ENCODE assay signal across 13 cellular contexts in the genomic region with DNA sequence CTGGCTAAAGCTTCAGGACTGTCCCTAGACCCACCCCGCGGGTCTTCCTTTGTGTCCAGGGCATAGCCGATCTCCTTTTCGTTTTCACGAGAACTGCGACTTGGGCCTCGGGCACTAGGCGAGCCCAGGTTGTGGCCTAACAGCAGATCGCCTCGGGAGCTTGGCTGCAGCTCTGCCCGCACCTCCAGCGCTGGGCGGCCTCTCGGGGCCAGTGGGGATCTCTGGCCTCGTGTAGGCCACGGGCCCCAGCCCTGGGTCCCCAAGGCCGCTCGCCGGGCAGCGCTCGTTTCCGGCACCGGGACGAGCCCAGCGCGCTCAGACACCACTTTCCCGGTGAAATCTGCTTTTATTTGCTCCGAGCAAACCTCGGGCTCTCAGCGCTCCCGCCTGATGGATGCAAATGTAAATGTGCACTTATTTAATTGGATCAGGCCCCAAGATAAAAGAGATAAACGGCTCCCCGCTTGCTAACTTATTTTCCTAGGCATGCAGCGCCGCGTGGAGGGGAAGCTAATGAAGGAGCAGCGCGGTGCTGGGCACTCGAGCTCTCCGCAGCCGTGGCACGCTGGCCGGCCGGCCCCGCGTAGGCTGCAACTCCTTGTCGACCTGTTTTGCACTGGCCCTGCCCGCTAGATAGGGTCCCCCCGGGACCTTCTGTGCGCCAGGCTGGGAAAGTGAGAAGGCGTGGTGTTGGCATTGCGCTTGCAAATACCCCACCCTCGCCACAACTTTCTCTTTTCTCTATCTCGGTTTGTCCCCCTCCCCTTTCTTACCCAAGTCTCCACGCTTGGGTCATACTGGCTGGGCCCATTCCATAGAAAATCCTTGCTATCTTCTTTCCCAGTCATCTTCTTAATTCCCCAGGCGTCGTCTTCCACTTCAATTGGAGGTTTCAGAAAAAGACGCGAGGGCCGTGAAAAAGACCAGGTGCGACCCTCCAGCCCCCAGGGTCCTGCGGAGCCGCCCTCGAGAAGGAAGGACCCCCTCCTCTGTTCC. TPM values are rescaled to one million over a fixed set of nuclear protein-coding genes. Genes with fewer than 3 reads are reported as not detected.
A peak's percentile ranks its signal among the peaks of the same experiment; 100 is the strongest.
DNase-seq lines count a peak whose midpoint lies in the region; ATAC-seq, FAIRE-seq and TF ChIP-seq lines count a peak whose summit lies in the region.
"Had no signal": no experiment of that assay in that cellular context is flagged by ENCODE, and none has a peak within 500 bp of the region (broad histone marks: within the 10 kb centered on the region; RNA-seq: fewer than 3 reads in every experiment).

No MANE protein-coding gene starts in this region.

- H3K27me3 ChIP-seq in GM12878 (replicated peaks in 1 of 2; ENCODE audit: control insufficient read depth in 2 of 2, insufficient read depth in 2 of 2, low read length in 1 of 2) (peaks cover 9 to 30% of the 10 kb centered on the region in 2 experiments), iPS-20b (ENCODE audit: insufficient read depth, low read length) (peaks cover 100% of the 10 kb centered on the region)

- TF ChIP-seq POLR2A in GM12878 (IDR thresholded peaks at IDR 0.05; ENCODE audit: low read depth, low read length), result no peak

- H3K9me3 Mint-ChIP-seq in stimulated activated effector memory CD8-positive, alpha-beta T cell treated with anti-CD3 and anti-CD28 coated beads, Interleukin-12 subunit alpha, Interleukin-12 subunit beta, amount 100 ng/mL, for 72 hours, result no peaks in the 10 kb centered on the region

- peaks cover 15% of the 10 kb centered on the region for H3K4me1 Mint-ChIP-seq in stimulated activated effector memory CD8-positive, alpha-beta T cell treated with anti-CD3 and anti-CD28 coated beads, Interleukin-12 subunit alpha, Interleukin-12 subunit beta, amount 100 ng/mL, for 72 hours

- H3K36me3 ChIP-seq in GM12878 (ENCODE audit: control insufficient read depth in 2 of 2, insufficient read depth in 2 of 2, low read length in 1 of 2) (no peaks in the 10 kb centered on the region), iPS-20b (ENCODE audit: insufficient read depth, low read depth, low read length) (no peaks in the 10 kb centered on the region)

- DNase-seq in activated T-cell treated with anti-CD3 and anti-CD28 coated beads, Interleukin-2, amount 50 U/mL, for 48 hours, result peak; percentile 30 to 32
- DNase-seq in activated T-cell treated with anti-CD3 and anti-CD28 coated beads, Interleukin-2, amount 50 U/mL, for 1 hour, result no peak
- DNase-seq in GM12878 (ENCODE audit: low read depth, low spot score) (no peak), NCI-H226 (no peak), hippocampal formation (lab: John Stamatoyannopoulos, UW) (no peak)
- no peak for DNase-seq in stimulated activated effector memory CD8-positive, alpha-beta T cell treated with anti-CD3 and anti-CD28 coated beads, Interleukin-12 subunit alpha, Interleukin-12 subunit beta, amount 100 ng/mL, for 72 hours (ENCODE audit: low spot score in 2 of 2)
- DNase-seq: activated CD8-positive, alpha-beta memory T cell treated with anti-CD3 and anti-CD28 coated beads for 24 hours; C1 segment of cervical spinal cord; NCI-H510A had no signal

- SMC1A ChIA-PET in GM12878 (lab: Charles Lee; ENCODE audit: uncharacterized antibody, unreplicated experiment), result no interaction called here

- H3K27ac ChIP-seq in GM12878 (ENCODE audit: control insufficient read depth, insufficient read depth), result no peak overlapping the region
- no peak overlapping the region for H3K27ac ChIP-seq in iPS-20b (ENCODE audit: low read length)
- H3K27ac ChIP-seq: cardiac muscle cell, SK-N-MC had no signal

- peak overlapping the region; percentile 35 for H3K4me3 Mint-ChIP-seq in stimulated activated effector memory CD8-positive, alpha-beta T cell treated with anti-CD3 and anti-CD28 coated beads, Interleukin-12 subunit alpha, Interleukin-12 subunit beta, amount 100 ng/mL, for 72 hours

- WGBS in GM12878 (ENCODE audit: insufficient coverage, insufficient replicate concordance, low lambda C conversion rate, missing lambda C conversion rate), result 36% methylated on average over 62 of the region's 64 CpGs

- no peak overlapping the region for H3K27ac Mint-ChIP-seq in stimulated activated effector memory CD8-positive, alpha-beta T cell treated with anti-CD3 and anti-CD28 coated beads, Interleukin-12 subunit alpha, Interleukin-12 subunit beta, amount 100 ng/mL, for 72 hours

- ATAC-seq in GM12878 (no peak), HG02970 (IDR thresholded peaks at IDR 0.05; ENCODE audit: low FRiP score, unreplicated experiment) (no peak)
- no peak for ATAC-seq in stimulated activated effector memory CD8-positive, alpha-beta T cell treated with anti-CD3 and anti-CD28 coated beads, Interleukin-12 subunit alpha, Interleukin-12 subunit beta, amount 100 ng/mL, for 72 hours

- RAD21 ChIA-PET in GM12878 (lab: Charles Lee; ENCODE audit: unreplicated experiment), result interaction anchor here (0.6 kb wide), 1 partner anchor 951 kb away, joined by 3 read pairs; no protein-coding TSS in a partner anchor

- H3K4me1 ChIP-seq in GM12878 (ENCODE audit: control insufficient read depth, insufficient read depth, low read length) (no peaks in the 10 kb centered on the region), iPS-20b (ENCODE audit: insufficient read depth, low read length) (peaks cover 13% of the 10 kb centered on the region; the same call in 1 of the 2 replicates)

- POLR2A ChIA-PET in GM12878 (lab: Charles Lee), result no interaction called here

- in situ Hi-C loops in GM12878 (cut with MboI), result no loop called here

- no peak overlapping the region for H3K4me2 ChIP-seq in GM12878 (ENCODE audit: control insufficient read depth, insufficient read depth)

- TF ChIP-seq RAD21 in GM12878 (IDR thresholded peaks at IDR 0.05; ENCODE audit: insufficient read depth, low read depth, low read length), result no peak

- no peaks in the 10 kb centered on the region for H3K36me3 Mint-ChIP-seq in stimulated activated effector memory CD8-positive, alpha-beta T cell treated with anti-CD3 and anti-CD28 coated beads, Interleukin-12 subunit alpha, Interleukin-12 subunit beta, amount 100 ng/mL, for 72 hours

- no peaks in the 10 kb centered on the region for H4K20me1 ChIP-seq in GM12878 (ENCODE audit: control insufficient read depth, insufficient read depth)

- TF ChIP-seq EP300 in GM12878 (IDR thresholded peaks at IDR 0.05; ENCODE audit: borderline replicate concordance in 1 of 2, control insufficient read depth in 1 of 2, low read depth in 2 of 2, low read length in 2 of 2), result no peak

- H3K9ac ChIP-seq in GM12878 (ENCODE audit: control insufficient read depth, insufficient read depth, low read length), result no peak overlapping the region
- no peak overlapping the region for H3K9ac ChIP-seq in iPS-20b (ENCODE audit: low read depth, low read length)

- BruUV-seq in GM12878 (replicated peaks; lab: Mats Ljungman, UMichigan), result no TSS peak

- no peak for FAIRE-seq in GM12878 (lab: Jason Lieb, UNC)

- H3K79me2 ChIP-seq in GM12878 (ENCODE audit: control insufficient read depth, insufficient read depth, low read length), result no peaks in the 10 kb centered on the region

- H3K4me3 ChIP-seq in GM12878 (no peak overlapping the region), iPS-20b (ENCODE audit: low read length) (peak overlapping the region; percentile 65; the same call in 1 of the 2 replicates)
- H3K4me3 ChIP-seq: cardiac muscle cell, SK-N-MC had no signal

- CTCF ChIA-PET in GM12878 (lab: Yijun Ruan, JAX), result no interaction called here

- no peak overlapping the region for H2AFZ ChIP-seq in GM12878 (ENCODE audit: control insufficient read depth, low read depth, low read length)

- intact Hi-C loops in GM12878 (cut with micrococcal nuclease; ENCODE audit: unreplicated experiment), result no loop called here

- no peaks in the 10 kb centered on the region; the same call in 1 of the 3 replicates for H3K9me3 ChIP-seq in GM12878 (replicated peaks; ENCODE audit: control insufficient read depth, insufficient read depth, low read length)
- H3K9me3 ChIP-seq in iPS-20b (ENCODE audit: insufficient read depth, low read depth, low read length), result no peaks in the 10 kb centered on the region

- no peak for TF ChIP-seq CTCF in GM12878 (IDR thresholded peaks at IDR 0.05 in 2 of 3, conservative IDR thresholded peaks at IDR 0.05 in 1 of 3; ENCODE audit: control insufficient read depth in 2 of 3, extremely low read depth in 1 of 3, insufficient read depth in 1 of 3, low read depth in 3 of 3, low read length in 3 of 3)

TF ChIP-seq in GM12878, 131 proteins besides CTCF, POLR2A, EP300 and RAD21:
- TF ChIP-seq BMI1 (IDR thresholded peaks at IDR 0.05; ENCODE audit: borderline replicate concordance) (peak; percentile 46; the same call in 1 of the 2 replicates), FOXM1 (IDR thresholded peaks at IDR 0.05; ENCODE audit: low read depth, low read length) (no peak), TARDBP (IDR thresholded peaks at IDR 0.05; ENCODE audit: borderline replicate concordance) (no peak), NFIC (IDR thresholded peaks at IDR 0.05; ENCODE audit: low read depth, low read length) (no peak)
TF ChIP-seq in GM12878: peak in this region for 1.

RNA-seq across cellular contexts. Expression of gene IRX5, which starts 8.0 kb away (rescaled TPM):
- total RNA-seq in GM12878 (2013; cell fraction: nucleolus; rRNA removed), result not detected in 2 replicates
- total RNA-seq in GM12878 (2014; rRNA removed) (not detected in 2 replicates), GM12878 (2014; rRNA removed; fragmentation: Illumina TruSeq; extraction: Trizol) (not detected in 2 replicates), GM12878 (2021) (not detected in 2 replicates)
- not detected for polyA plus RNA-seq in GM12878 (2011; ENCODE audit: low read depth)
- polyA plus RNA-seq in GM12878 (2011; rRNA removed) (0.08 TPM in 1 of 2 replicates, not detected in the other), GM12878 (2014; fragmentation: Illumina TruSeq; extraction: Trizol) (not detected in 2 replicates), GM12878 (2014; fragmentation: Nextera tagmentation; extraction: Ambion mirVana) (not detected), GM12878 (2014; rRNA removed) (not detected in 2 replicates), GM12878 (2016; fragmentation: Nextera tagmentation; extraction: Ambion mirVana) (not detected)
- polyA plus RNA-seq in GM12878 (2011; cell fraction: cytosol; rRNA removed), result 0.10 TPM in 1 of 2 replicates, not detected in the other
- polyA plus RNA-seq in GM12878 (2011; cell fraction: nucleus; rRNA removed), result 0.28 and 0.47 TPM in 2 replicates
- not detected in 2 replicates for polyA plus RNA-seq in GM12878 (2012)
- polyA minus RNA-seq in GM12878 (2011; rRNA and poly(A)+ RNA removed), result not detected in 2 replicates
- not detected in 2 replicates for polyA minus RNA-seq in GM12878 (2011; cell fraction: cytosol; rRNA and poly(A)+ RNA removed)
- polyA minus RNA-seq in GM12878 (2011; cell fraction: nucleus; rRNA and poly(A)+ RNA removed), result not detected in 2 replicates

Comparison
In these comparisons a context has a peak if more than half of its experiments do, and no peak if none do; other contexts are left out.
1. DNase-seq: peak in activated T-cell treated with anti-CD3 and anti-CD28 coated beads, Interleukin-2, amount 50 U/mL, for 48 hours (2 of 2); none in activated T-cell treated with anti-CD3 and anti-CD28 coated beads, Interleukin-2, amount 50 U/mL, for 1 hour (single experiment), GM12878 (single experiment), stimulated activated effector memory CD8-positive, alpha-beta T cell treated with anti-CD3 and anti-CD28 coated beads, Interleukin-12 subunit alpha, Interleukin-12 subunit beta, amount 100 ng/mL, for 72 hours (0 of 2), NCI-H226 (single experiment) and hippocampal formation (0 of 2).